ENCODE assay signal across 26 cellular contexts in genomic region chr5:107566537-107566875, GRCh38.
DNase-seq lines count a peak whose midpoint lies in the region; ATAC-seq and TF ChIP-seq lines count a peak whose summit lies in the region.
"Had no signal": no experiment of that assay in that cellular context is flagged by ENCODE, and none has a peak within 500 bp of the region (broad histone marks: within the 10 kb centered on the region; RNA-seq: fewer than 3 reads in every experiment).

No MANE protein-coding gene starts in this region.

- DNase-seq in Calu3 (no peak), choroid plexus epithelial cell (ENCODE audit: low read depth) (peak; percentile 52), Ammon's horn (ENCODE audit: low spot score) (no peak), NCI-H2107 (lab: John Stamatoyannopoulos, UW) (no peak), C1 segment of cervical spinal cord (lab: John Stamatoyannopoulos, UW) (no peak)
- DNase-seq: activated B cell treated with CpG ODN at 0.5 μM for 24 hours; activated CD4-positive, alpha-beta T cell treated with anti-CD3 and anti-CD28 coated beads, Interleukin-2, amount 50 U/mL, for 1 hour; activated CD8-positive, alpha-beta memory T cell treated with anti-CD3 and anti-CD28 coated beads, Interleukin-2, amount 10 ng/mL, durations not matched to agents 7 days and 5 days; activated gamma-delta T cell treated with Interleukin-2 at 50 U/mL for 16 hours; activated naive CD8-positive, alpha-beta T cell treated with anti-CD3 and anti-CD28 coated beads, Interleukin-2, amount 50 U/mL, for 24 hours; activated T-cell treated with anti-CD3 and anti-CD28 coated beads, Interleukin-2, amount 50 U/mL, for 4 hours; HCEC 1CT; Kasumi-1; naive thymus-derived CD4-positive, alpha-beta T cell; NCI-H1436; NCI-H2081; NCI-H345; stimulated activated naive B cell treated with anti-CD40 and anti-IgM and Interleukin-4, amounts not matched to agents 10 μg/mL and 1 μg/mL and 100 μg/mL, for 72 hours; substantia nigra; T-helper 9 cell; upper lobe of right lung had no signal

- TF ChIP-seq CTCF in Calu3 (IDR thresholded peaks at IDR 0.05; ENCODE audit: unreplicated experiment) (no peak), choroid plexus epithelial cell (conservative IDR thresholded peaks at IDR 0.05; ENCODE audit: low read depth, low read length) (no peak)

- no peaks in the 10 kb centered on the region for H3K27me3 ChIP-seq in HUES6 (ENCODE audit: control insufficient read depth, insufficient read depth, low read length)
- H3K27me3 ChIP-seq: BLaER1, upper lobe of right lung had no signal

- no peaks in the 10 kb centered on the region for H3K27me3 Mint-ChIP-seq in Calu3 (ENCODE audit: unreplicated experiment)

- no peak overlapping the region for H3K4me3 ChIP-seq in HUES6 (ENCODE audit: low read depth, low read length)
- no peak overlapping the region for H3K4me3 ChIP-seq in choroid plexus epithelial cell (ENCODE audit: low read depth, low read length)
- no peak overlapping the region for H3K4me3 ChIP-seq in mesodermal cell (ENCODE audit: extremely low read depth, insufficient read depth, low read length, poor library complexity, severe bottlenecking)
- H3K4me3 ChIP-seq: BLaER1, skin epidermis, upper lobe of right lung had no signal

- no peaks in the 10 kb centered on the region for H3K9me3 ChIP-seq in HUES6 (ENCODE audit: control insufficient read depth, insufficient read depth, low read depth, low read length)
- H3K9me3 ChIP-seq in mesodermal cell (ENCODE audit: control insufficient read depth, low read length) = no peaks in the 10 kb centered on the region
- H3K9me3 ChIP-seq: BLaER1, upper lobe of right lung had no signal

- H3K36me3 ChIP-seq in HUES6 (ENCODE audit: control insufficient read depth, insufficient read depth, low read length) (no peaks in the 10 kb centered on the region), mesodermal cell (ENCODE audit: control insufficient read depth, insufficient read depth, low read length) (no peaks in the 10 kb centered on the region)
- H3K36me3 ChIP-seq: BLaER1, upper lobe of right lung had no signal

- CTCF ChIA-PET in Calu3 (lab: Charles Lee) = no interaction called here

- intact Hi-C loops in Calu3 (cut with micrococcal nuclease; ENCODE audit: unreplicated experiment) = no loop called here

- H3K4me1 ChIP-seq in HUES6 (ENCODE audit: control insufficient read depth, insufficient read depth, low read length) = peaks cover 65% of the 10 kb centered on the region
- H3K4me1 ChIP-seq in mesodermal cell (ENCODE audit: control insufficient read depth, insufficient read depth, low read length, poor library complexity, severe bottlenecking) = peaks cover 21% of the 10 kb centered on the region

- peaks cover 81% of the 10 kb centered on the region for H3K4me1 Mint-ChIP-seq in Calu3 (ENCODE audit: low read depth, unreplicated experiment)

- peak overlapping the region; percentile 4 for H3K4me3 Mint-ChIP-seq in Calu3 (ENCODE audit: low read depth, unreplicated experiment)
- H3K4me3 Mint-ChIP-seq: activated B cell treated with CpG ODN at 0.5 μM for 24 hours; activated CD8-positive, alpha-beta memory T cell treated with anti-CD3 and anti-CD28 coated beads, Interleukin-2, amount 10 ng/mL, durations not matched to agents 7 days and 5 days; activated naive CD8-positive, alpha-beta T cell treated with anti-CD3 and anti-CD28 coated beads, Interleukin-2, amount 50 U/mL, for 24 hours; activated T-cell treated with anti-CD3 and anti-CD28 coated beads, Interleukin-2, amount 50 U/mL, for 4 hours; naive thymus-derived CD4-positive, alpha-beta T cell; stimulated activated naive B cell treated with anti-CD40 and anti-IgM and Interleukin-4, amounts not matched to agents 10 μg/mL and 1 μg/mL and 100 μg/mL, for 72 hours had no signal

- peak overlapping the region; percentile 18 for H3K27ac Mint-ChIP-seq in Calu3 (ENCODE audit: unreplicated experiment)
- H3K27ac Mint-ChIP-seq: activated B cell treated with CpG ODN at 0.5 μM for 24 hours; activated CD8-positive, alpha-beta memory T cell treated with anti-CD3 and anti-CD28 coated beads, Interleukin-2, amount 10 ng/mL, durations not matched to agents 7 days and 5 days; activated naive CD8-positive, alpha-beta T cell treated with anti-CD3 and anti-CD28 coated beads, Interleukin-2, amount 50 U/mL, for 24 hours; naive thymus-derived CD4-positive, alpha-beta T cell; stimulated activated naive B cell treated with anti-CD40 and anti-IgM and Interleukin-4, amounts not matched to agents 10 μg/mL and 1 μg/mL and 100 μg/mL, for 72 hours had no signal

- no peak overlapping the region for H3K9ac ChIP-seq in HUES6 (ENCODE audit: low read length)
- H3K9ac ChIP-seq: BLaER1 had no signal

- H3K9me3 Mint-ChIP-seq in Calu3 (ENCODE audit: low read depth, unreplicated experiment) = no peaks in the 10 kb centered on the region
- H3K9me3 Mint-ChIP-seq: activated B cell treated with CpG ODN at 0.5 μM for 24 hours; activated naive CD8-positive, alpha-beta T cell treated with anti-CD3 and anti-CD28 coated beads, Interleukin-2, amount 50 U/mL, for 24 hours; activated T-cell treated with anti-CD3 and anti-CD28 coated beads, Interleukin-2, amount 50 U/mL, for 4 hours; naive thymus-derived CD4-positive, alpha-beta T cell; stimulated activated naive B cell treated with anti-CD40 and anti-IgM and Interleukin-4, amounts not matched to agents 10 μg/mL and 1 μg/mL and 100 μg/mL, for 72 hours had no signal

- no peak for ATAC-seq in GM21737 (IDR thresholded peaks at IDR 0.05; ENCODE audit: unreplicated experiment)
- ATAC-seq: activated CD8-positive, alpha-beta memory T cell treated with anti-CD3 and anti-CD28 coated beads, Interleukin-2, amount 10 ng/mL, durations not matched to agents 7 days and 5 days; activated naive CD8-positive, alpha-beta T cell treated with anti-CD3 and anti-CD28 coated beads, Interleukin-2, amount 50 U/mL, for 24 hours; activated T-cell treated with anti-CD3 and anti-CD28 coated beads, Interleukin-2, amount 50 U/mL, for 4 hours; naive thymus-derived CD4-positive, alpha-beta T cell; stimulated activated naive B cell treated with anti-CD40 and anti-IgM and Interleukin-4, amounts not matched to agents 10 μg/mL and 1 μg/mL and 100 μg/mL, for 72 hours; upper lobe of right lung had no signal

- WGBS in mesodermal cell (ENCODE audit: insufficient coverage in 2 of 2), 2 experiments = 67 to 78% methylated on average over 1 of the region's 2 CpGs

- peaks cover 39% of the 10 kb centered on the region for H3K36me3 Mint-ChIP-seq in Calu3 (ENCODE audit: insufficient read depth, unreplicated experiment)
- H3K36me3 Mint-ChIP-seq: activated CD8-positive, alpha-beta memory T cell treated with anti-CD3 and anti-CD28 coated beads, Interleukin-2, amount 10 ng/mL, durations not matched to agents 7 days and 5 days; naive thymus-derived CD4-positive, alpha-beta T cell; stimulated activated naive B cell treated with anti-CD40 and anti-IgM and Interleukin-4, amounts not matched to agents 10 μg/mL and 1 μg/mL and 100 μg/mL, for 72 hours had no signal

- H3K27ac ChIP-seq in HUES6 (ENCODE audit: low read depth, low read length) = 0 out of 2 replicates have a peak overlapping the region, but pooled peaks have one; percentile 13
- peak overlapping the region; percentile 58 for H3K27ac ChIP-seq in mesodermal cell (ENCODE audit: low read depth, low read length, severe bottlenecking)
- H3K27ac ChIP-seq: BLaER1, upper lobe of right lung had no signal

- no TSS peak for BruUV-seq in Calu3 (replicated peaks; lab: Mats Ljungman, UMichigan)
